Comparison of ENCODE assay signal across 1 cellular context in the genomic region with DNA sequence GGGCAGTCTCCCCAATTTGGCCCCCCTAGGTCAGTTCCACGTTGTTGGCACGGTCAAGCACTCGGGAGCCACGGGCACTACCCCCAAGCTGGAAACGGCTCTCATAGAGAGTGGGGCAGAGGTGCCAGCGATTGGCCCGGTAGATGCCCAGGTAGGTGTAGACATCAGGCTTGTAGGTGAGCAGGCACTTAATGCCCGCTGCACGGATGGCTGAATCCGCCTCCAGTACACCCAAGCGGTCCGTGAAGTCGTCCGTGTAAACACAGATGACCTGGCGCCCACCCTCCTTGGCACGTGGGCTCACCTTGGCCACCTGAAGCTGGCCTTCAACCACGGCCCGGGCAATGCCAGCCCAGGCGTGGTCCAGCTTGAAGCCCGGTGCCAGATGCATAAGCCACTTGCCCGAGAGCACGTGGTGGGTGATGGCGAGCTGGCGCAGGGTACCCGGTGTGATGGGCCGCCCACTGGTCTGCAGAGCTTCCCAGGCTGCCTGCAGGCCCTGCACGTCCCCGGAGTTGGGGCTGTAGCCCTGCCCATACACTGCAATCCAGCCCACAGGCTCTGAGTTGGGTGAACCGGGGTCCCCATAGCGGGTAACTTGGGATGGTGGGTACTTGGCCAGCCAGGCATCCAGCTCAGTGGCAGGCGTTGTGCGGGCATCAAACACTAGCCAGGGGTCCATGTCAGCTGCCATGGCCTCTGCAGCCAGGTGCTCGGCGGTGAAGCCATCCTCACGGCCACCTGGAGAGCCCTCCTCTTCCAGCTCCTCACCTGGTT.
TF ChIP-seq lines count a peak whose summit lies in the region.

No MANE protein-coding gene starts in this region.

TF ChIP-seq in GM12878, 131 proteins besides CTCF, POLR2A, EP300 and RAD21:
- TF ChIP-seq, protein P1, sequence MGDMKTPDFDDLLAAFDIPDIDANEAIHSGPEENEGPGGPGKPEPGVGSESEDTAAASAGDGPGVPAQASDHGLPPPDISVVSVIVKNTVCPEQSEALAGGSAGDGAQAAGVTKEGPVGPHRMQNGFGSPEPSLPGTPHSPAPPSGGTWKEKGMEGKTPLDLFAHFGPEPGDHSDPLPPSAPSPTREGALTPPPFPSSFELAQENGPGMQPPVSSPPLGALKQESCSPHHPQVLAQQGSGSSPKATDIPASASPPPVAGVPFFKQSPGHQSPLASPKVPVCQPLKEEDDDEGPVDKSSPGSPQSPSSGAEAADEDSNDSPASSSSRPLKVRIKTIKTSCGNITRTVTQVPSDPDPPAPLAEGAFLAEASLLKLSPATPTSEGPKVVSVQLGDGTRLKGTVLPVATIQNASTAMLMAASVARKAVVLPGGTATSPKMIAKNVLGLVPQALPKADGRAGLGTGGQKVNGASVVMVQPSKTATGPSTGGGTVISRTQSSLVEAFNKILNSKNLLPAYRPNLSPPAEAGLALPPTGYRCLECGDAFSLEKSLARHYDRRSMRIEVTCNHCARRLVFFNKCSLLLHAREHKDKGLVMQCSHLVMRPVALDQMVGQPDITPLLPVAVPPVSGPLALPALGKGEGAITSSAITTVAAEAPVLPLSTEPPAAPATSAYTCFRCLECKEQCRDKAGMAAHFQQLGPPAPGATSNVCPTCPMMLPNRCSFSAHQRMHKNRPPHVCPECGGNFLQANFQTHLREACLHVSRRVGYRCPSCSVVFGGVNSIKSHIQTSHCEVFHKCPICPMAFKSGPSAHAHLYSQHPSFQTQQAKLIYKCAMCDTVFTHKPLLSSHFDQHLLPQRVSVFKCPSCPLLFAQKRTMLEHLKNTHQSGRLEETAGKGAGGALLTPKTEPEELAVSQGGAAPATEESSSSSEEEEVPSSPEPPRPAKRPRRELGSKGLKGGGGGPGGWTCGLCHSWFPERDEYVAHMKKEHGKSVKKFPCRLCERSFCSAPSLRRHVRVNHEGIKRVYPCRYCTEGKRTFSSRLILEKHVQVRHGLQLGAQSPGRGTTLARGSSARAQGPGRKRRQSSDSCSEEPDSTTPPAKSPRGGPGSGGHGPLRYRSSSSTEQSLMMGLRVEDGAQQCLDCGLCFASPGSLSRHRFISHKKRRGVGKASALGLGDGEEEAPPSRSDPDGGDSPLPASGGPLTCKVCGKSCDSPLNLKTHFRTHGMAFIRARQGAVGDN (IDR thresholded peaks at IDR 0.05) = no peak
- TF ChIP-seq, protein P2, sequence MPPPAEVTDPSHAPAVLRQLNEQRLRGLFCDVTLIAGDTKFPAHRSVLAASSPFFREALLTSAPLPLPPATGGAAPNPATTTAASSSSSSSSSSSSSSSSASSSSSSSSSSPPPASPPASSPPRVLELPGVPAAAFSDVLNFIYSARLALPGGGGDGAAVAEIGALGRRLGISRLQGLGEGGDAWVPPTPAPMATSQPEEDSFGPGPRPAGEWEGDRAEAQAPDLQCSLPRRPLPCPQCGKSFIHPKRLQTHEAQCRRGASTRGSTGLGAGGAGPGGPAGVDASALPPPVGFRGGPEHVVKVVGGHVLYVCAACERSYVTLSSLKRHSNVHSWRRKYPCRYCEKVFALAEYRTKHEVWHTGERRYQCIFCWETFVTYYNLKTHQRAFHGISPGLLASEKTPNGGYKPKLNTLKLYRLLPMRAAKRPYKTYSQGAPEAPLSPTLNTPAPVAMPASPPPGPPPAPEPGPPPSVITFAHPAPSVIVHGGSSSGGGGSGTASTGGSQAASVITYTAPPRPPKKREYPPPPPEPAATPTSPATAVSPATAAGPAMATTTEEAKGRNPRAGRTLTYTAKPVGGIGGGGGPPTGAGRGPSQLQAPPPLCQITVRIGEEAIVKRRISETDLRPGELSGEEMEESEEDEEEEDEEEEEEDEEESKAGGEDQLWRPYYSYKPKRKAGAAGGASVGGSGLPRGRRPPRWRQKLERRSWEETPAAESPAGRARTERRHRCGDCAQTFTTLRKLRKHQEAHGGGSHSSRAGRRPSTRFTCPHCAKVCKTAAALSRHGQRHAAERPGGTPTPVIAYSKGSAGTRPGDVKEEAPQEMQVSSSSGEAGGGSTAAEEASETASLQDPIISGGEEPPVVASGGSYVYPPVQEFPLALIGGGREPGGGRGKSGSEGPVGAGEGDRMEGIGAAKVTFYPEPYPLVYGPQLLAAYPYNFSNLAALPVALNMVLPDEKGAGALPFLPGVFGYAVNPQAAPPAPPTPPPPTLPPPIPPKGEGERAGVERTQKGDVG (CRISPR knock-in tag; IDR thresholded peaks at IDR 0.05) = 0 out of 2 replicates have a peak, but pooled peaks have one; percentile 19
- no peak for TF ChIP-seq KAT2A (conservative IDR thresholded peaks at IDR 0.05; ENCODE audit: control insufficient read depth, low read depth, low read length)
- 0 out of 4 replicates have a peak, but pooled peaks of 1 of the 2 experiments have one; percentile 3 for TF ChIP-seq SRF (IDR thresholded peaks at IDR 0.05; ENCODE audit: low read depth in 2 of 2, low read length in 2 of 2)
